In the genomic region with DNA sequence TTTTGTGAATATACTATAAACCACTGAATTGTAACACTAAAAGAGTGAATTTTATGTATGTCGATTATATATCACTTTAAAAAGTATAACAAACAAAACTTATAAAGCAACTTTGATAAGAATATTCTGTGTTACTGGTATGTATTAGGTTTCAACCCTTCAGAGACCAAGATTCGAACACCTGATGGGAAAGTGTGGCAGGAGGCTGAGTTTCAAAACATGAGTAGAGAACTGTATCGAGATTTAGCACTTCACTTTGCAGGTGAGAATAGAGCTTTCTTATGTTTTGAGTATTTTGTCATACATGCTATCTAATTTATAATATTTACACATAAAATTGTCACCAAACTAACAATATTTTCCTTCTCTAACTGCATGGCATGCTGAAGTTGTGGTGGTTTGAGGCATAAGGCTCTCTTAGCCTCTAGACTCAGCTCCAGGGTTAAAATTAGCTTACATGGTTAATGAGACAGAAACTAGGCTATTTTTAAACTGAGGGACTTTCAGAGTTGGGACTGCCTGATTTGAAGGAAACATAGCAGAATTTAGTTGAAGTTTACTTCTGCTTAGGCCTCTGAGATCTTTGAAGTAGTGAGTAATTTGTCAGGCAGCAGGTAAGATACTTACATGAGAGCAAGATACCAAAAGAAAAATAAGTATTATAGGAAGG, we compare ENCODE assay signal across 1 cellular context.
A peak's percentile ranks its signal among the peaks of the same experiment; 100 is the strongest.
TF ChIP-seq lines count a peak whose summit lies in the region.

No MANE protein-coding gene starts in this region.

TF ChIP-seq in GM12878, 131 proteins besides CTCF, POLR2A, EP300 and RAD21 (continued from another document and continues in another):
- TF ChIP-seq, protein P1, sequence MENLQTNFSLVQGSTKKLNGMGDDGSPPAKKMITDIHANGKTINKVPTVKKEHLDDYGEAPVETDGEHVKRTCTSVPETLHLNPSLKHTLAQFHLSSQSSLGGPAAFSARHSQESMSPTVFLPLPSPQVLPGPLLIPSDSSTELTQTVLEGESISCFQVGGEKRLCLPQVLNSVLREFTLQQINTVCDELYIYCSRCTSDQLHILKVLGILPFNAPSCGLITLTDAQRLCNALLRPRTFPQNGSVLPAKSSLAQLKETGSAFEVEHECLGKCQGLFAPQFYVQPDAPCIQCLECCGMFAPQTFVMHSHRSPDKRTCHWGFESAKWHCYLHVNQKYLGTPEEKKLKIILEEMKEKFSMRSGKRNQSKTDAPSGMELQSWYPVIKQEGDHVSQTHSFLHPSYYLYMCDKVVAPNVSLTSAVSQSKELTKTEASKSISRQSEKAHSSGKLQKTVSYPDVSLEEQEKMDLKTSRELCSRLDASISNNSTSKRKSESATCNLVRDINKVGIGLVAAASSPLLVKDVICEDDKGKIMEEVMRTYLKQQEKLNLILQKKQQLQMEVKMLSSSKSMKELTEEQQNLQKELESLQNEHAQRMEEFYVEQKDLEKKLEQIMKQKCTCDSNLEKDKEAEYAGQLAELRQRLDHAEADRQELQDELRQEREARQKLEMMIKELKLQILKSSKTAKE (IDR thresholded peaks at IDR 0.05; ENCODE audit: low read depth, poor library complexity, severe bottlenecking), result peak; percentile 21
- TF ChIP-seq EED (IDR thresholded peaks at IDR 0.05; ENCODE audit: low read depth), result peak; percentile 26; the same call in 1 of the 2 replicates
- no peak for TF ChIP-seq RB1 (IDR thresholded peaks at IDR 0.05; ENCODE audit: borderline replicate concordance)
- TF ChIP-seq GATAD2B (conservative IDR thresholded peaks at IDR 0.05; ENCODE audit: low read depth), result no peak
- TF ChIP-seq, protein P2, sequence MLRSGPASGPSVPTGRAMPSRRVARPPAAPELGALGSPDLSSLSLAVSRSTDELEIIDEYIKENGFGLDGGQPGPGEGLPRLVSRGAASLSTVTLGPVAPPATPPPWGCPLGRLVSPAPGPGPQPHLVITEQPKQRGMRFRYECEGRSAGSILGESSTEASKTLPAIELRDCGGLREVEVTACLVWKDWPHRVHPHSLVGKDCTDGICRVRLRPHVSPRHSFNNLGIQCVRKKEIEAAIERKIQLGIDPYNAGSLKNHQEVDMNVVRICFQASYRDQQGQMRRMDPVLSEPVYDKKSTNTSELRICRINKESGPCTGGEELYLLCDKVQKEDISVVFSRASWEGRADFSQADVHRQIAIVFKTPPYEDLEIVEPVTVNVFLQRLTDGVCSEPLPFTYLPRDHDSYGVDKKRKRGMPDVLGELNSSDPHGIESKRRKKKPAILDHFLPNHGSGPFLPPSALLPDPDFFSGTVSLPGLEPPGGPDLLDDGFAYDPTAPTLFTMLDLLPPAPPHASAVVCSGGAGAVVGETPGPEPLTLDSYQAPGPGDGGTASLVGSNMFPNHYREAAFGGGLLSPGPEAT (IDR thresholded peaks at IDR 0.05; ENCODE audit: low read depth), result peak; percentile 68; the same call in 1 of the 2 replicates
- TF ChIP-seq, protein P3, sequence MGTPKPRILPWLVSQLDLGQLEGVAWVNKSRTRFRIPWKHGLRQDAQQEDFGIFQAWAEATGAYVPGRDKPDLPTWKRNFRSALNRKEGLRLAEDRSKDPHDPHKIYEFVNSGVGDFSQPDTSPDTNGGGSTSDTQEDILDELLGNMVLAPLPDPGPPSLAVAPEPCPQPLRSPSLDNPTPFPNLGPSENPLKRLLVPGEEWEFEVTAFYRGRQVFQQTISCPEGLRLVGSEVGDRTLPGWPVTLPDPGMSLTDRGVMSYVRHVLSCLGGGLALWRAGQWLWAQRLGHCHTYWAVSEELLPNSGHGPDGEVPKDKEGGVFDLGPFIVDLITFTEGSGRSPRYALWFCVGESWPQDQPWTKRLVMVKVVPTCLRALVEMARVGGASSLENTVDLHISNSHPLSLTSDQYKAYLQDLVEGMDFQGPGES (IDR thresholded peaks at IDR 0.05), result no peak
- no peak for TF ChIP-seq CBX3 (IDR thresholded peaks at IDR 0.05; ENCODE audit: borderline replicate concordance, low read depth)
- TF ChIP-seq TAF1 (IDR thresholded peaks at IDR 0.05; ENCODE audit: borderline replicate concordance, low read depth, low read length), result no peak
- TF ChIP-seq ATF7 (IDR thresholded peaks at IDR 0.05; ENCODE audit: low read depth), result no peak
- TF ChIP-seq CHD2 (IDR thresholded peaks at IDR 0.05; ENCODE audit: borderline replicate concordance, low read depth, low read length), result no peak
- TF ChIP-seq ZZZ3 (IDR thresholded peaks at IDR 0.05; ENCODE audit: control insufficient read depth, insufficient read length, low read depth), result no peak
- TF ChIP-seq, protein P4, sequence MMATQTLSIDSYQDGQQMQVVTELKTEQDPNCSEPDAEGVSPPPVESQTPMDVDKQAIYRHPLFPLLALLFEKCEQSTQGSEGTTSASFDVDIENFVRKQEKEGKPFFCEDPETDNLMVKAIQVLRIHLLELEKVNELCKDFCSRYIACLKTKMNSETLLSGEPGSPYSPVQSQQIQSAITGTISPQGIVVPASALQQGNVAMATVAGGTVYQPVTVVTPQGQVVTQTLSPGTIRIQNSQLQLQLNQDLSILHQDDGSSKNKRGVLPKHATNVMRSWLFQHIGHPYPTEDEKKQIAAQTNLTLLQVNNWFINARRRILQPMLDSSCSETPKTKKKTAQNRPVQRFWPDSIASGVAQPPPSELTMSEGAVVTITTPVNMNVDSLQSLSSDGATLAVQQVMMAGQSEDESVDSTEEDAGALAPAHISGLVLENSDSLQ (IDR thresholded peaks at IDR 0.05), result no peak
- TF ChIP-seq RELA (IDR thresholded peaks at IDR 0.05; ENCODE audit: borderline replicate concordance, partially characterized antibody), result peak; percentile 29
- peak; percentile 78 for TF ChIP-seq RUNX3 (IDR thresholded peaks at IDR 0.05; ENCODE audit: low read length)
- no peak for TF ChIP-seq BRCA1 (IDR thresholded peaks at IDR 0.05; ENCODE audit: low read depth, low read length)
- TF ChIP-seq DPF2 (IDR thresholded peaks at IDR 0.05), result no peak
- TF ChIP-seq YBX1 (IDR thresholded peaks at IDR 0.05), result no peak
- no peak for TF ChIP-seq STAT1 (conservative IDR thresholded peaks at IDR 0.05)
- TF ChIP-seq, protein P5, sequence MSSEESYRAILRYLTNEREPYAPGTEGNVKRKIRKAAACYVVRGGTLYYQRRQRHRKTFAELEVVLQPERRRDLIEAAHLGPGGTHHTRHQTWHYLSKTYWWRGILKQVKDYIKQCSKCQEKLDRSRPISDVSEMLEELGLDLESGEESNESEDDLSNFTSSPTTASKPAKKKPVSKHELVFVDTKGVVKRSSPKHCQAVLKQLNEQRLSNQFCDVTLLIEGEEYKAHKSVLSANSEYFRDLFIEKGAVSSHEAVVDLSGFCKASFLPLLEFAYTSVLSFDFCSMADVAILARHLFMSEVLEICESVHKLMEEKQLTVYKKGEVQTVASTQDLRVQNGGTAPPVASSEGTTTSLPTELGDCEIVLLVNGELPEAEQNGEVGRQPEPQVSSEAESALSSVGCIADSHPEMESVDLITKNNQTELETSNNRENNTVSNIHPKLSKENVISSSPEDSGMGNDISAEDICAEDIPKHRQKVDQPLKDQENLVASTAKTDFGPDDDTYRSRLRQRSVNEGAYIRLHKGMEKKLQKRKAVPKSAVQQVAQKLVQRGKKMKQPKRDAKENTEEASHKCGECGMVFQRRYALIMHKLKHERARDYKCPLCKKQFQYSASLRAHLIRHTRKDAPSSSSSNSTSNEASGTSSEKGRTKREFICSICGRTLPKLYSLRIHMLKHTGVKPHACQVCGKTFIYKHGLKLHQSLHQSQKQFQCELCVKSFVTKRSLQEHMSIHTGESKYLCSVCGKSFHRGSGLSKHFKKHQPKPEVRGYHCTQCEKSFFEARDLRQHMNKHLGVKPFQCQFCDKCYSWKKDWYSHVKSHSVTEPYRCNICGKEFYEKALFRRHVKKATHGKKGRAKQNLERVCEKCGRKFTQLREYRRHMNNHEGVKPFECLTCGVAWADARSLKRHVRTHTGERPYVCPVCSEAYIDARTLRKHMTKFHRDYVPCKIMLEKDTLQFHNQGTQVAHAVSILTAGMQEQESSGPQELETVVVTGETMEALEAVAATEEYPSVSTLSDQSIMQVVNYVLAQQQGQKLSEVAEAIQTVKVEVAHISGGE (CRISPR knock-in tag; IDR thresholded peaks at IDR 0.05), result no peak
- TF ChIP-seq, protein P6, sequence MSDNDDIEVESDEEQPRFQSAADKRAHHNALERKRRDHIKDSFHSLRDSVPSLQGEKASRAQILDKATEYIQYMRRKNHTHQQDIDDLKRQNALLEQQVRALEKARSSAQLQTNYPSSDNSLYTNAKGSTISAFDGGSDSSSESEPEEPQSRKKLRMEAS (IDR thresholded peaks at IDR 0.05; ENCODE audit: low read depth, low read length), result no peak
- TF ChIP-seq BCL11A (IDR thresholded peaks at IDR 0.05; ENCODE audit: low read depth, low read length), result no peak
- no peak for TF ChIP-seq NFYA (IDR thresholded peaks at IDR 0.05; ENCODE audit: borderline replicate concordance, low read depth, low read length)
- no peak for TF ChIP-seq LARP7 (IDR thresholded peaks at IDR 0.05)
- TF ChIP-seq, protein P7, sequence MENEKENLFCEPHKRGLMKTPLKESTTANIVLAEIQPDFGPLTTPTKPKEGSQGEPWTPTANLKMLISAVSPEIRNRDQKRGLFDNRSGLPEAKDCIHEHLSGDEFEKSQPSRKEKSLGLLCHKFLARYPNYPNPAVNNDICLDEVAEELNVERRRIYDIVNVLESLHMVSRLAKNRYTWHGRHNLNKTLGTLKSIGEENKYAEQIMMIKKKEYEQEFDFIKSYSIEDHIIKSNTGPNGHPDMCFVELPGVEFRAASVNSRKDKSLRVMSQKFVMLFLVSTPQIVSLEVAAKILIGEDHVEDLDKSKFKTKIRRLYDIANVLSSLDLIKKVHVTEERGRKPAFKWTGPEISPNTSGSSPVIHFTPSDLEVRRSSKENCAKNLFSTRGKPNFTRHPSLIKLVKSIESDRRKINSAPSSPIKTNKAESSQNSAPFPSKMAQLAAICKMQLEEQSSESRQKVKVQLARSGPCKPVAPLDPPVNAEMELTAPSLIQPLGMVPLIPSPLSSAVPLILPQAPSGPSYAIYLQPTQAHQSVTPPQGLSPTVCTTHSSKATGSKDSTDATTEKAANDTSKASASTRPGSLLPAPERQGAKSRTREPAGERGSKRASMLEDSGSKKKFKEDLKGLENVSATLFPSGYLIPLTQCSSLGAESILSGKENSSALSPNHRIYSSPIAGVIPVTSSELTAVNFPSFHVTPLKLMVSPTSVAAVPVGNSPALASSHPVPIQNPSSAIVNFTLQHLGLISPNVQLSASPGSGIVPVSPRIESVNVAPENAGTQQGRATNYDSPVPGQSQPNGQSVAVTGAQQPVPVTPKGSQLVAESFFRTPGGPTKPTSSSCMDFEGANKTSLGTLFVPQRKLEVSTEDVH (IDR thresholded peaks at IDR 0.05; ENCODE audit: low read depth, partially characterized antibody), result no peak
- TF ChIP-seq KDM1A (IDR thresholded peaks at IDR 0.05; ENCODE audit: borderline replicate concordance), result no peak
- no peak for TF ChIP-seq ZNF384 (IDR thresholded peaks at IDR 0.05; ENCODE audit: borderline replicate concordance, low read depth, low read length)
- TF ChIP-seq HDAC2 (IDR thresholded peaks at IDR 0.05), result no peak
- TF ChIP-seq, protein P8, sequence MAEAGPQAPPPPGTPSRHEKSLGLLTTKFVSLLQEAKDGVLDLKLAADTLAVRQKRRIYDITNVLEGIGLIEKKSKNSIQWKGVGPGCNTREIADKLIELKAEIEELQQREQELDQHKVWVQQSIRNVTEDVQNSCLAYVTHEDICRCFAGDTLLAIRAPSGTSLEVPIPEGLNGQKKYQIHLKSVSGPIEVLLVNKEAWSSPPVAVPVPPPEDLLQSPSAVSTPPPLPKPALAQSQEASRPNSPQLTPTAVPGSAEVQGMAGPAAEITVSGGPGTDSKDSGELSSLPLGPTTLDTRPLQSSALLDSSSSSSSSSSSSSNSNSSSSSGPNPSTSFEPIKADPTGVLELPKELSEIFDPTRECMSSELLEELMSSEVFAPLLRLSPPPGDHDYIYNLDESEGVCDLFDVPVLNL (IDR thresholded peaks at IDR 0.05; ENCODE audit: low read depth, low read length), result no peak
- TF ChIP-seq, protein P9, sequence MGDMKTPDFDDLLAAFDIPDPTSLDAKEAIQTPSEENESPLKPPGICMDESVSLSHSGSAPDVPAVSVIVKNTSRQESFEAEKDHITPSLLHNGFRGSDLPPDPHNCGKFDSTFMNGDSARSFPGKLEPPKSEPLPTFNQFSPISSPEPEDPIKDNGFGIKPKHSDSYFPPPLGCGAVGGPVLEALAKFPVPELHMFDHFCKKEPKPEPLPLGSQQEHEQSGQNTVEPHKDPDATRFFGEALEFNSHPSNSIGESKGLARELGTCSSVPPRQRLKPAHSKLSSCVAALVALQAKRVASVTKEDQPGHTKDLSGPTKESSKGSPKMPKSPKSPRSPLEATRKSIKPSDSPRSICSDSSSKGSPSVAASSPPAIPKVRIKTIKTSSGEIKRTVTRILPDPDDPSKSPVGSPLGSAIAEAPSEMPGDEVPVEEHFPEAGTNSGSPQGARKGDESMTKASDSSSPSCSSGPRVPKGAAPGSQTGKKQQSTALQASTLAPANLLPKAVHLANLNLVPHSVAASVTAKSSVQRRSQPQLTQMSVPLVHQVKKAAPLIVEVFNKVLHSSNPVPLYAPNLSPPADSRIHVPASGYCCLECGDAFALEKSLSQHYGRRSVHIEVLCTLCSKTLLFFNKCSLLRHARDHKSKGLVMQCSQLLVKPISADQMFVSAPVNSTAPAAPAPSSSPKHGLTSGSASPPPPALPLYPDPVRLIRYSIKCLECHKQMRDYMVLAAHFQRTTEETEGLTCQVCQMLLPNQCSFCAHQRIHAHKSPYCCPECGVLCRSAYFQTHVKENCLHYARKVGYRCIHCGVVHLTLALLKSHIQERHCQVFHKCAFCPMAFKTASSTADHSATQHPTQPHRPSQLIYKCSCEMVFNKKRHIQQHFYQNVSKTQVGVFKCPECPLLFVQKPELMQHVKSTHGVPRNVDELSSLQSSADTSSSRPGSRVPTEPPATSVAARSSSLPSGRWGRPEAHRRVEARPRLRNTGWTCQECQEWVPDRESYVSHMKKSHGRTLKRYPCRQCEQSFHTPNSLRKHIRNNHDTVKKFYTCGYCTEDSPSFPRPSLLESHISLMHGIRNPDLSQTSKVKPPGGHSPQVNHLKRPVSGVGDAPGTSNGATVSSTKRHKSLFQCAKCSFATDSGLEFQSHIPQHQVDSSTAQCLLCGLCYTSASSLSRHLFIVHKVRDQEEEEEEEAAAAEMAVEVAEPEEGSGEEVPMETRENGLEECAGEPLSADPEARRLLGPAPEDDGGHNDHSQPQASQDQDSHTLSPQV (IDR thresholded peaks at IDR 0.05), result no peak
- TF ChIP-seq, protein P10, sequence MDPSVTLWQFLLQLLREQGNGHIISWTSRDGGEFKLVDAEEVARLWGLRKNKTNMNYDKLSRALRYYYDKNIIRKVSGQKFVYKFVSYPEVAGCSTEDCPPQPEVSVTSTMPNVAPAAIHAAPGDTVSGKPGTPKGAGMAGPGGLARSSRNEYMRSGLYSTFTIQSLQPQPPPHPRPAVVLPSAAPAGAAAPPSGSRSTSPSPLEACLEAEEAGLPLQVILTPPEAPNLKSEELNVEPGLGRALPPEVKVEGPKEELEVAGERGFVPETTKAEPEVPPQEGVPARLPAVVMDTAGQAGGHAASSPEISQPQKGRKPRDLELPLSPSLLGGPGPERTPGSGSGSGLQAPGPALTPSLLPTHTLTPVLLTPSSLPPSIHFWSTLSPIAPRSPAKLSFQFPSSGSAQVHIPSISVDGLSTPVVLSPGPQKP (IDR thresholded peaks at IDR 0.05; ENCODE audit: low read depth, low read length), result no peak
- TF ChIP-seq TCF7 (IDR thresholded peaks at IDR 0.05; ENCODE audit: borderline replicate concordance), result no peak; the same call in 1 of the 2 replicates
- TF ChIP-seq NRF1 (conservative IDR thresholded peaks at IDR 0.05; ENCODE audit: low read depth, low read length), result no peak
- TF ChIP-seq SIN3A (IDR thresholded peaks at IDR 0.05; ENCODE audit: low read depth, low read length), result no peak
- TF ChIP-seq NR2C2 (IDR thresholded peaks at IDR 0.05; ENCODE audit: borderline replicate concordance, control insufficient read depth, insufficient read length, low read depth), result no peak
- no peak for TF ChIP-seq HDAC6 (IDR thresholded peaks at IDR 0.05; ENCODE audit: unreplicated experiment)
- TF ChIP-seq ZNF274 (IDR thresholded peaks at IDR 0.05; ENCODE audit: insufficient read depth, insufficient read length), result no peak
- TF ChIP-seq PAX8 (IDR thresholded peaks at IDR 0.05), result no peak
- TF ChIP-seq RAD51 (IDR thresholded peaks at IDR 0.05), result no peak
